29 cellular contexts compared by ENCODE assay signal in genomic region chr2:212638694-212639093, GRCh38.
DNase-seq lines count a peak whose midpoint lies in the region; ATAC-seq and TF ChIP-seq lines count a peak whose summit lies in the region.
"Had no signal": no experiment of that assay in that cellular context is flagged by ENCODE, and none has a peak within 500 bp of the region (broad histone marks: within the 10 kb centered on the region; RNA-seq: fewer than 3 reads in every experiment).

No MANE protein-coding gene starts in this region.

- peaks cover 3% of the 10 kb centered on the region; the same call in 1 of the 2 replicates for H3K9me2 ChIP-seq in SK-N-SH

- no peaks in the 10 kb centered on the region for H3K27me3 ChIP-seq in SK-N-SH (ENCODE audit: insufficient read depth)
- H3K27me3 ChIP-seq: BE2C; BLaER1; BLaER1 treated with 17β-estradiol and CSF1 and Interleukin-3, amounts not matched to agents 10 nM and 100 nM had no signal

- no peaks in the 10 kb centered on the region for H4K20me1 ChIP-seq in SK-N-SH (ENCODE audit: insufficient read depth)
- H4K20me1 ChIP-seq: BLaER1; BLaER1 treated with 17β-estradiol and CSF1 and Interleukin-3, amounts not matched to agents 10 nM and 100 nM had no signal

- no peak for ATAC-seq in SK-N-SH treated with all-trans-retinoic acid at 6 μM for 48 hours
- ATAC-seq: A549; CD8-positive, alpha-beta T cell had no signal

- H3K4me3 ChIP-seq in SK-N-SH (ENCODE audit: low read depth in 2 of 2, low read length in 1 of 2) (no peak overlapping the region), HEK293 (ENCODE audit: low read depth, low read length) (no peak overlapping the region)
- H3K4me3 ChIP-seq: A549; BLaER1; BLaER1 treated with 17β-estradiol and CSF1 and Interleukin-3, amounts not matched to agents 10 nM and 100 nM had no signal

- no peaks in the 10 kb centered on the region for H3K9me3 ChIP-seq in SK-N-SH
- no peaks in the 10 kb centered on the region for H3K9me3 ChIP-seq in HEK293 (ENCODE audit: control insufficient read depth, insufficient read depth, low read depth, low read length)
- H3K9me3 ChIP-seq: A549; BE2C; BLaER1; BLaER1 treated with 17β-estradiol and CSF1 and Interleukin-3, amounts not matched to agents 10 nM and 100 nM; Caco-2 had no signal

- H3F3A ChIP-seq in SK-N-SH (replicated peaks; ENCODE audit: insufficient read depth) = no peaks in the 10 kb centered on the region

- H3K9ac ChIP-seq in SK-N-SH = no peak overlapping the region
- H3K9ac ChIP-seq: BLaER1; BLaER1 treated with 17β-estradiol and CSF1 and Interleukin-3, amounts not matched to agents 10 nM and 100 nM had no signal

- no peak for TF ChIP-seq RAD21 in SK-N-SH (IDR thresholded peaks at IDR 0.05; ENCODE audit: low read length)

- no peak for DNase-seq in SK-N-SH
- DNase-seq in SW 1271 (lab: John Stamatoyannopoulos, UW) = no peak
- DNase-seq: 8988T; ACHN; AML-193; BE2C; C1 segment of cervical spinal cord; Caco-2; Calu3; CD4-positive, alpha-beta memory T cell; CD4-positive, alpha-beta T cell; CD4-positive, CD25-positive, alpha-beta regulatory T cell; CD8-positive, alpha-beta memory T cell; CD8-positive, alpha-beta T cell; COR-L47; DMS 273 treated with DMSO at 0.1 percent for 48 hours; DMS153; DMS53; DMS79; DMS79 treated with DMSO at 0.1 percent for 48 hours; DND-41; EL had no signal

- POLR2A ChIA-PET in SK-N-SH (lab: Yijun Ruan, JAX) = no interaction called here
- POLR2A ChIA-PET in HEK293 (lab: Yijun Ruan, JAX) = no interaction called here

- no peak overlapping the region for H3K4me2 ChIP-seq in SK-N-SH
- H3K4me2 ChIP-seq: A549; BLaER1; BLaER1 treated with 17β-estradiol and CSF1 and Interleukin-3, amounts not matched to agents 10 nM and 100 nM had no signal

- CTCF ChIA-PET in SK-N-SH (lab: Yijun Ruan, JAX) = no interaction called here
- CTCF ChIA-PET in HEK293 (lab: Yijun Ruan, JAX) = interaction anchor here (0.7 kb wide), 1 partner anchor 1078 kb away, joined by 4 read pairs; no protein-coding TSS in a partner anchor

- TF ChIP-seq EP300 in SK-N-SH (IDR thresholded peaks at IDR 0.05; ENCODE audit: borderline replicate concordance in 1 of 2, low read depth in 1 of 2, low read length in 1 of 2) = no peak

- no peak overlapping the region for H2AFZ ChIP-seq in SK-N-SH (ENCODE audit: low read depth)

- H3K4me1 ChIP-seq in SK-N-SH (ENCODE audit: control insufficient read depth in 1 of 2, insufficient read depth in 2 of 2, low read depth in 1 of 2, low read length in 1 of 2) (no peaks in the 10 kb centered on the region), HEK293 (ENCODE audit: control insufficient read depth, insufficient read depth, low read length) (no peaks in the 10 kb centered on the region)
- H3K4me1 ChIP-seq: A549; BE2C; BLaER1; BLaER1 treated with 17β-estradiol and CSF1 and Interleukin-3, amounts not matched to agents 10 nM and 100 nM; Caco-2 had no signal

- H3K27ac ChIP-seq in SK-N-SH (ENCODE audit: low read depth in 2 of 2, low read length in 1 of 2) (no peak overlapping the region), HEK293 (ENCODE audit: extremely low read depth, low read depth, low read length) (no peak overlapping the region)
- H3K27ac ChIP-seq: 22Rv1; A549; BLaER1; BLaER1 treated with 17β-estradiol and CSF1 and Interleukin-3, amounts not matched to agents 10 nM and 100 nM; C4-2B had no signal

- TF ChIP-seq CTCF in SK-N-SH (IDR thresholded peaks at IDR 0.05) (no peak), HEK293 (tag by site-specific recombination; IDR thresholded peaks at IDR 0.05) (no peak)

- 47% methylated on average over 2 of the region's 2 CpGs for WGBS in SK-N-SH (ENCODE audit: low lambda C conversion rate)

- H3K79me2 ChIP-seq in SK-N-SH (ENCODE audit: insufficient read depth) = no peaks in the 10 kb centered on the region

- no peaks in the 10 kb centered on the region for H3K36me3 ChIP-seq in SK-N-SH (replicated peaks in 1 of 2; ENCODE audit: control insufficient read depth in 1 of 2, insufficient read depth in 2 of 2, low read length in 1 of 2)
- no peaks in the 10 kb centered on the region for H3K36me3 ChIP-seq in HEK293 (ENCODE audit: control insufficient read depth in 2 of 2, insufficient read depth in 1 of 2, low read length in 2 of 2)
- H3K36me3 ChIP-seq: BE2C; BLaER1; BLaER1 treated with 17β-estradiol and CSF1 and Interleukin-3, amounts not matched to agents 10 nM and 100 nM had no signal

TF ChIP-seq in SK-N-SH treated with all-trans-retinoic acid at 6 μM for 48 hours, 23 proteins besides CTCF, POLR2A, EP300 and RAD21:
- TF ChIP-seq PPARA (CRISPR knock-in tag; IDR thresholded peaks at IDR 0.05; ENCODE audit: borderline replicate concordance) = no peak
- TF ChIP-seq, protein P1, sequence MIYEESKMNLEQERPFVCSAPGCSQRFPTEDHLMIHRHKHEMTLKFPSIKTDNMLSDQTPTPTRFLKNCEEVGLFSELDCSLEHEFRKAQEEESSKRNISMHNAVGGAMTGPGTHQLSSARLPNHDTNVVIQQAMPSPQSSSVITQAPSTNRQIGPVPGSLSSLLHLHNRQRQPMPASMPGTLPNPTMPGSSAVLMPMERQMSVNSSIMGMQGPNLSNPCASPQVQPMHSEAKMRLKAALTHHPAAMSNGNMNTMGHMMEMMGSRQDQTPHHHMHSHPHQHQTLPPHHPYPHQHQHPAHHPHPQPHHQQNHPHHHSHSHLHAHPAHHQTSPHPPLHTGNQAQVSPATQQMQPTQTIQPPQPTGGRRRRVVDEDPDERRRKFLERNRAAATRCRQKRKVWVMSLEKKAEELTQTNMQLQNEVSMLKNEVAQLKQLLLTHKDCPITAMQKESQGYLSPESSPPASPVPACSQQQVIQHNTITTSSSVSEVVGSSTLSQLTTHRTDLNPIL (CRISPR knock-in tag; IDR thresholded peaks at IDR 0.05; ENCODE audit: low read depth) = no peak
- TF ChIP-seq ZFP30 (CRISPR knock-in tag; IDR thresholded peaks at IDR 0.05) = peak; percentile 25; the same call in 1 of the 2 replicates
- no peak for TF ChIP-seq ESRRG (CRISPR knock-in tag; IDR thresholded peaks at IDR 0.05)
- TF ChIP-seq ZFP3 (CRISPR knock-in tag; IDR thresholded peaks at IDR 0.05) = no peak

TF ChIP-seq in SK-N-SH, 30 proteins besides CTCF, POLR2A, EP300 and RAD21:
- TF ChIP-seq REST (IDR thresholded peaks at IDR 0.05; ENCODE audit: low read depth, low read length) (no peak), NFIC (IDR thresholded peaks at IDR 0.05; ENCODE audit: borderline replicate concordance) (no peak)

TF ChIP-seq in HEK293, 187 proteins besides CTCF, POLR2A, EP300 and RAD21:
- TF ChIP-seq ZNF549 (tag by site-specific recombination; IDR thresholded peaks at IDR 0.05) (peak; percentile 94), ZNF184 (tag by site-specific recombination; IDR thresholded peaks at IDR 0.05) (no peak)
